In the genomic region with DNA sequence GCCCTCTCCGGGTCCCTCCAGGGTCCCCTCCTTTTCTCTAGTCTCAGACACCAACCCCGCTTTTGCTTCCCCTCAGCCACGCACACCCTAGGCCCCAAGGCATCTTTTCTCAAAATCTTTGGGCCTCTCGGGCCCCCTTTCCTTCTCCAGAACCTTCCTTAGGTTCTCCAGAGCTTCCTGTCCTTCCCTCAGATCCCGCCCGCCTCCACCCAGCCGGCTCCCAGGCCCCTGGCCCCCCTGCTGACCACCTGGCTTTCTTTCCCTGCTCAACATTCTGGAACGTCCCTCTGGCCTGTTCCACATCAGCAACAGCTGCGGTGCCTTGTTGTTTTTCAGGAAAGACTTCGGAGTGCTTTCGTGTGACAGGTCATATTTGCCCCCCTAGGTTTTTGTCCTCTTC, we compare ENCODE assay signal across 8 cellular contexts. TPM values are rescaled to one million over a fixed set of nuclear protein-coding genes. Genes with fewer than 3 reads are reported as not detected.
A peak's percentile ranks its signal among the peaks of the same experiment; 100 is the strongest.
DNase-seq lines count a peak whose midpoint lies in the region; ATAC-seq and TF ChIP-seq lines count a peak whose summit lies in the region.

No MANE protein-coding gene starts in this region.

- H3K36me3 ChIP-seq in Caco-2 (ENCODE audit: control insufficient read depth, insufficient read depth, low read length) (no peaks in the 10 kb centered on the region), Panc1 (ENCODE audit: control insufficient read depth, insufficient read depth, low read length) (no peaks in the 10 kb centered on the region), esophagus squamous epithelium (peaks cover 0 to 33% (median 5%) of the 10 kb centered on the region in 3 donors)

- in situ Hi-C loops in Panc1 (cut with HindIII; ENCODE audit: low pct_unique_long_range_greater_than_20kb, low sequenced_read_pairs), result no loop called here

- H3K36me3 Mint-ChIP-seq in Caco-2 (ENCODE audit: insufficient read depth, unreplicated experiment) (peaks cover 5% of the 10 kb centered on the region), osteocyte (ENCODE audit: unreplicated experiment) (peaks cover 7% of the 10 kb centered on the region)

- peaks cover 18% of the 10 kb centered on the region for H3K4me1 ChIP-seq in Caco-2
- peaks cover 14% of the 10 kb centered on the region for H3K4me1 ChIP-seq in Panc1 (ENCODE audit: control insufficient read depth, insufficient read depth, low read length)
- H3K4me1 ChIP-seq in esophagus squamous epithelium, result peaks cover 39 to 70% (median 41%) of the 10 kb centered on the region in 3 donors

- H3K27ac Mint-ChIP-seq in Caco-2 (ENCODE audit: unreplicated experiment) (peak overlapping the region; percentile 68), osteocyte (ENCODE audit: unreplicated experiment) (peak overlapping the region; percentile 82)

- H3K4me1 Mint-ChIP-seq in Caco-2 (ENCODE audit: low read depth, unreplicated experiment) (peaks cover 16% of the 10 kb centered on the region), osteocyte (ENCODE audit: unreplicated experiment) (peaks cover 26% of the 10 kb centered on the region)

- TF ChIP-seq POLR2A in esophagus squamous epithelium (IDR thresholded peaks at IDR 0.05), result no peak

- H3K27me3 Mint-ChIP-seq in Caco-2 (ENCODE audit: insufficient read depth, unreplicated experiment) (no peaks in the 10 kb centered on the region), osteocyte (ENCODE audit: unreplicated experiment) (no peaks in the 10 kb centered on the region)

- ATAC-seq in Panc1 (no peak), HG03469 (IDR thresholded peaks at IDR 0.05; ENCODE audit: unreplicated experiment) (no peak)

- POLR2A ChIA-PET in Caco-2 (lab: Charles Lee), result no interaction called here
- POLR2A ChIA-PET in Panc1 (lab: Charles Lee), result no interaction called here

- H3K9me3 ChIP-seq in Caco-2 (no peaks in the 10 kb centered on the region), Panc1 (ENCODE audit: control insufficient read depth, insufficient read depth, low read depth, low read length) (no peaks in the 10 kb centered on the region), esophagus squamous epithelium (no peaks in the 10 kb centered on the region)

- TF ChIP-seq CTCF in Caco-2 (IDR thresholded peaks at IDR 0.05; ENCODE audit: insufficient read depth in 1 of 2, low read depth in 1 of 2, low read length in 1 of 2, severe bottlenecking in 1 of 2, unreplicated experiment in 1 of 2), result no peak
- no peak for TF ChIP-seq CTCF in Panc1 (IDR thresholded peaks at IDR 0.05)
- TF ChIP-seq CTCF in esophagus squamous epithelium (IDR thresholded peaks at IDR 0.05), result no peak
- no peak for TF ChIP-seq CTCF in osteocyte (IDR thresholded peaks at IDR 0.05)

- H3K27me3 ChIP-seq in Caco-2 (replicated peaks; ENCODE audit: control insufficient read depth, insufficient read depth, low read length) (no peaks in the 10 kb centered on the region), Panc1 (ENCODE audit: control insufficient read depth, insufficient read depth, low read length) (no peaks in the 10 kb centered on the region), esophagus squamous epithelium (no peaks in the 10 kb centered on the region)

- peak overlapping the region; percentile 66 for H3K27ac ChIP-seq in Panc1 (ENCODE audit: low read length)
- peak overlapping the region; percentile 84 to 94 (median 92) for H3K27ac ChIP-seq in esophagus squamous epithelium

- DNase-seq in Caco-2 (no peak), Panc1 (ENCODE audit: low read depth, low spot score) (no peak), esophagus squamous epithelium (lab: John Stamatoyannopoulos, UW) (no peak), osteocyte (ENCODE audit: extremely low spot score, unreplicated experiment) (no peak), NCI-H2227 treated with DMSO at 0.1 percent for 48 hours (lab: John Stamatoyannopoulos, UW) (no peak), SIG-M5 treated with dmso at 0.1 percent for 504 hours (lab: John Stamatoyannopoulos, UW; ENCODE audit: unreplicated experiment) (no peak), NCI-H1105 treated with DMSO at 0.1 percent for 48 hours (lab: John Stamatoyannopoulos, UW) (no peak)

- WGBS in esophagus squamous epithelium, 2 donors, result 16 to 26% methylated on average over 11 of the region's 11 CpGs

- H3K9me3 Mint-ChIP-seq in Caco-2 (ENCODE audit: unreplicated experiment) (no peaks in the 10 kb centered on the region), osteocyte (ENCODE audit: unreplicated experiment) (no peaks in the 10 kb centered on the region)

- CTCF ChIA-PET in Caco-2 (lab: Charles Lee), result no interaction called here
- CTCF ChIA-PET in Panc1 (lab: Charles Lee), result no interaction called here

- intact Hi-C loops in Caco-2 (cut with micrococcal nuclease; ENCODE audit: unreplicated experiment) (no loop called here), Panc1 (cut with micrococcal nuclease; ENCODE audit: unreplicated experiment) (no loop called here), esophagus squamous epithelium (cut with DNase I) (no loop called here)

- BruUV-seq in Caco-2 (replicated peaks; lab: Mats Ljungman, UMichigan) (no TSS peak), Panc1 (replicated peaks; lab: Mats Ljungman, UMichigan) (no TSS peak)

- H3K4me3 Mint-ChIP-seq in Caco-2 (ENCODE audit: unreplicated experiment) (peak overlapping the region; percentile 88), osteocyte (ENCODE audit: unreplicated experiment) (peak overlapping the region; percentile 86)

- peak overlapping the region; percentile 71; the same call in 1 of the 2 replicates for H3K4me3 ChIP-seq in Caco-2 (ENCODE audit: low read depth, low read length)
- H3K4me3 ChIP-seq in Panc1 (ENCODE audit: low read depth in 2 of 2, low read length in 2 of 2), result peak overlapping the region; percentile 53 to 66
- peak overlapping the region; percentile 81 to 94 (median 87) for H3K4me3 ChIP-seq in esophagus squamous epithelium

RNA-seq across cellular contexts. Expression of a gene that starts 1.2 kb away (rescaled TPM):
- total RNA-seq in Caco-2 (2022), result 21.3 and 21.9 TPM in 2 replicates
- total RNA-seq in Panc1 (2021; ENCODE audit: unreplicated experiment), result 45.4 TPM
- polyA plus RNA-seq in Panc1 (2012; ENCODE audit: insufficient read length), result 66.3 TPM
- total RNA-seq in esophagus squamous epithelium, result 10 to 100 TPM; 24.5 to 34.4 (median 29.4) TPM
- total RNA-seq in osteocyte, result 19.8 and 24.2 TPM in 2 replicates

RNA-seq across cellular contexts. Expression of a gene that starts 35.3 kb away (rescaled TPM):
- 21.4 and 22.1 TPM in 2 replicates for total RNA-seq in Caco-2 (2022)
- total RNA-seq in Panc1 (2021; ENCODE audit: unreplicated experiment), result 188 TPM
- polyA plus RNA-seq in Panc1 (2012; ENCODE audit: insufficient read length), result 353 TPM
- total RNA-seq in esophagus squamous epithelium, result 1,000 to 10,000 TPM; 1,060 to 2,609 (median 1,818) TPM
- not detected in 2 replicates for total RNA-seq in osteocyte

RNA-seq across cellular contexts. Expression of a gene that starts 39.9 kb away (rescaled TPM):
- total RNA-seq in Caco-2 (2022) (10.0 and 12.3 TPM in 2 replicates), Panc1 (2021; ENCODE audit: unreplicated experiment) (20.1 TPM), esophagus squamous epithelium (10 to 100 TPM in 3 of 4 donors, 1 to 10 TPM in 1; 9.9 to 20.9 (median 13.1) TPM), osteocyte (14.2 TPM in 2 replicates)
- polyA plus RNA-seq in Panc1 (2012; ENCODE audit: insufficient read length), result 20.2 TPM

Comparison
In these comparisons a context has a peak if more than half of its experiments do, and no peak if none do; other contexts are left out.
1. RNA of a gene that starts 35.3 kb away (total RNA-seq): 1,060 to 2,609 TPM in esophagus squamous epithelium, 188 TPM in Panc1 (single experiment) and 21.4 to 22.1 TPM in Caco-2; not detected in osteocyte; every median in the first group is over 10 times any median in the second.
2. Peak in every context shown above with its lines, with median percentiles within 50 percentile points of each other: H3K4me3 ChIP-seq.